9 cellular contexts compared by ENCODE assay signal in genomic region chr10:119543814-119544642, GRCh38. TPM values are rescaled to one million over a fixed set of nuclear protein-coding genes. Genes with fewer than 3 reads are reported as not detected.
DNase-seq lines count a peak whose midpoint lies in the region; ATAC-seq and TF ChIP-seq lines count a peak whose summit lies in the region.
"Had no signal": no experiment of that assay in that cellular context is flagged by ENCODE, and none has a peak within 500 bp of the region (broad histone marks: within the 10 kb centered on the region; RNA-seq: fewer than 3 reads in every experiment).

No MANE protein-coding gene starts in this region.

- peaks cover 37% of the 10 kb centered on the region for H3K4me1 Mint-ChIP-seq in activated CD8-positive, alpha-beta memory T cell treated with anti-CD3 and anti-CD28 coated beads, Interleukin-2, amount 10 ng/mL, durations not matched to agents 7 days and 5 days
- H3K4me1 Mint-ChIP-seq in activated CD8-positive, alpha-beta T cell treated with anti-CD3 and anti-CD28 coated beads for 36 hours (ENCODE audit: low read depth): peaks cover 27% of the 10 kb centered on the region
- H3K4me1 Mint-ChIP-seq in stimulated activated naive B cell treated with anti-CD40 and anti-IgM and Interleukin-4, amounts not matched to agents 10 μg/mL and 1 μg/mL and 100 μg/mL, for 72 hours: peaks cover 27 to 40% of the 10 kb centered on the region in 2 donors

- no peak overlapping the region for H3K27ac ChIP-seq in iPS-18a (ENCODE audit: low read length)

- H3K36me3 ChIP-seq in iPS-18a (ENCODE audit: control insufficient read depth, low read depth, low read length): no peaks in the 10 kb centered on the region

- no peak for DNase-seq in activated CD8-positive, alpha-beta memory T cell treated with anti-CD3 and anti-CD28 coated beads, Interleukin-2, amount 10 ng/mL, durations not matched to agents 7 days and 5 days
- no peak for DNase-seq in activated CD8-positive, alpha-beta memory T cell treated with anti-CD3 and anti-CD28 coated beads, Interleukin-2, amount 50 U/mL, for 4 hours
- no peak for DNase-seq in activated CD8-positive, alpha-beta T cell treated with anti-CD3 and anti-CD28 coated beads for 36 hours
- no peak for DNase-seq in stimulated activated naive B cell treated with anti-CD40 and anti-IgM and Interleukin-4, amounts not matched to agents 10 μg/mL and 1 μg/mL and 100 μg/mL, for 72 hours
- DNase-seq in posterior vena cava (ENCODE audit: low spot score): no peak

- peaks cover 68% of the 10 kb centered on the region for H3K27me3 ChIP-seq in iPS-18a (ENCODE audit: control insufficient read depth, insufficient read depth, low read length)

- ATAC-seq in activated CD8-positive, alpha-beta memory T cell treated with anti-CD3 and anti-CD28 coated beads, Interleukin-2, amount 10 ng/mL, durations not matched to agents 7 days and 5 days: no peak
- ATAC-seq in activated CD8-positive, alpha-beta T cell treated with anti-CD3 and anti-CD28 coated beads for 36 hours: no peak
- no peak for ATAC-seq in stimulated activated naive B cell treated with anti-CD40 and anti-IgM and Interleukin-4, amounts not matched to agents 10 μg/mL and 1 μg/mL and 100 μg/mL, for 72 hours (replicated peaks)
- ATAC-seq in HG03378 (IDR thresholded peaks at IDR 0.05; ENCODE audit: unreplicated experiment) (no peak), HG03139 (IDR thresholded peaks at IDR 0.05; ENCODE audit: unreplicated experiment) (no peak)

- H3K9me3 Mint-ChIP-seq in activated CD8-positive, alpha-beta memory T cell treated with anti-CD3 and anti-CD28 coated beads, Interleukin-2, amount 10 ng/mL, durations not matched to agents 7 days and 5 days (ENCODE audit: low read depth): no peaks in the 10 kb centered on the region
- H3K9me3 Mint-ChIP-seq in activated CD8-positive, alpha-beta T cell treated with anti-CD3 and anti-CD28 coated beads for 36 hours: no peaks in the 10 kb centered on the region
- no peaks in the 10 kb centered on the region for H3K9me3 Mint-ChIP-seq in stimulated activated naive B cell treated with anti-CD40 and anti-IgM and Interleukin-4, amounts not matched to agents 10 μg/mL and 1 μg/mL and 100 μg/mL, for 72 hours

- no peak for TF ChIP-seq CTCF in activated CD8-positive, alpha-beta T cell treated with anti-CD3 and anti-CD28 coated beads for 36 hours (IDR thresholded peaks at IDR 0.05)

- H3K4me1 ChIP-seq in iPS-18a (ENCODE audit: control insufficient read depth, low read depth, low read length): peaks cover 8% of the 10 kb centered on the region

- peaks cover 24% of the 10 kb centered on the region for H3K27me3 Mint-ChIP-seq in activated CD8-positive, alpha-beta memory T cell treated with anti-CD3 and anti-CD28 coated beads, Interleukin-2, amount 10 ng/mL, durations not matched to agents 7 days and 5 days
- peaks cover 1% of the 10 kb centered on the region for H3K27me3 Mint-ChIP-seq in activated CD8-positive, alpha-beta T cell treated with anti-CD3 and anti-CD28 coated beads for 36 hours
- peaks cover 13 to 16% of the 10 kb centered on the region in 2 donors for H3K27me3 Mint-ChIP-seq in stimulated activated naive B cell treated with anti-CD40 and anti-IgM and Interleukin-4, amounts not matched to agents 10 μg/mL and 1 μg/mL and 100 μg/mL, for 72 hours

- H3K4me3 Mint-ChIP-seq in activated CD8-positive, alpha-beta memory T cell treated with anti-CD3 and anti-CD28 coated beads, Interleukin-2, amount 10 ng/mL, durations not matched to agents 7 days and 5 days: peak overlapping the region; percentile 75
- peak overlapping the region; percentile 71 for H3K4me3 Mint-ChIP-seq in activated CD8-positive, alpha-beta T cell treated with anti-CD3 and anti-CD28 coated beads for 36 hours
- H3K4me3 Mint-ChIP-seq in stimulated activated naive B cell treated with anti-CD40 and anti-IgM and Interleukin-4, amounts not matched to agents 10 μg/mL and 1 μg/mL and 100 μg/mL, for 72 hours: peak overlapping the region; percentile 88 to 90

- intact Hi-C loops in activated CD8-positive, alpha-beta T cell treated with anti-CD3 and anti-CD28 coated beads for 36 hours (cut with micrococcal nuclease): no loop called here
- intact Hi-C loops in posterior vena cava (cut with DNase I): loop anchor here in 1 of 2 donors (5.0 kb wide), 1 partner anchor 947 kb away; the partner anchor contains the start of gene PRLHR

- POLR2A ChIA-PET in activated CD8-positive, alpha-beta T cell treated with anti-CD3 and anti-CD28 coated beads for 36 hours (lab: Charles Lee): interaction anchor here (0.6 to 6.2 kb wide), 13 partner anchors 10 to 364 kb away, joined by 3 to 58 read pairs (median 6); no protein-coding TSS in a partner anchor

- peaks cover 4% of the 10 kb centered on the region for H3K36me3 Mint-ChIP-seq in activated CD8-positive, alpha-beta memory T cell treated with anti-CD3 and anti-CD28 coated beads, Interleukin-2, amount 10 ng/mL, durations not matched to agents 7 days and 5 days
- peaks cover 16% of the 10 kb centered on the region for H3K36me3 Mint-ChIP-seq in activated CD8-positive, alpha-beta T cell treated with anti-CD3 and anti-CD28 coated beads for 36 hours (ENCODE audit: low read depth)
- peaks cover 3 to 4% of the 10 kb centered on the region in 2 donors for H3K36me3 Mint-ChIP-seq in stimulated activated naive B cell treated with anti-CD40 and anti-IgM and Interleukin-4, amounts not matched to agents 10 μg/mL and 1 μg/mL and 100 μg/mL, for 72 hours

- H3K9me3 ChIP-seq in iPS-18a (ENCODE audit: control insufficient read depth, low read depth, low read length): no peaks in the 10 kb centered on the region
- H3K9me3 ChIP-seq: mucosa of descending colon had no signal

- CTCF ChIA-PET in activated CD8-positive, alpha-beta memory T cell treated with anti-CD3 and anti-CD28 coated beads, Interleukin-2, amount 10 ng/mL, durations not matched to agents 7 days and 5 days (lab: Charles Lee): interaction anchor here (0.5 to 9.1 kb wide), 29 partner anchors 9 to 976 kb away, joined by 3 to 79 read pairs (median 6); partner anchors contain the start of genes BAG3, GRK5 and TIAL1
- CTCF ChIA-PET in activated CD8-positive, alpha-beta T cell treated with anti-CD3 and anti-CD28 coated beads for 36 hours (lab: Charles Lee): interaction anchor here (0.9 to 7.7 kb wide), 11 partner anchors 10 to 344 kb away, joined by 3 to 38 read pairs (median 4); partner anchors contain the start of gene GRK5

- peak overlapping the region; percentile 83 for H3K27ac Mint-ChIP-seq in activated CD8-positive, alpha-beta memory T cell treated with anti-CD3 and anti-CD28 coated beads, Interleukin-2, amount 10 ng/mL, durations not matched to agents 7 days and 5 days
- peak overlapping the region; percentile 93 for H3K27ac Mint-ChIP-seq in activated CD8-positive, alpha-beta T cell treated with anti-CD3 and anti-CD28 coated beads for 36 hours
- peak overlapping the region; percentile 89 for H3K27ac Mint-ChIP-seq in stimulated activated naive B cell treated with anti-CD40 and anti-IgM and Interleukin-4, amounts not matched to agents 10 μg/mL and 1 μg/mL and 100 μg/mL, for 72 hours

- H3K4me3 ChIP-seq in iPS-18a (ENCODE audit: low read length): peak overlapping the region; percentile 43

- no peak overlapping the region for H3K9ac ChIP-seq in iPS-18a (ENCODE audit: low read length)

RNA-seq across cellular contexts. Expression of gene RGS10, which starts 1.5 kb away (rescaled TPM):
- total RNA-seq in activated CD8-positive, alpha-beta memory T cell treated with anti-CD3 and anti-CD28 coated beads, Interleukin-2, amount 10 ng/mL, durations not matched to agents 7 days and 5 days: 100 to 1,000 TPM; 103 to 113 TPM
- 100 to 1,000 TPM; 207 to 220 TPM for total RNA-seq in activated CD8-positive, alpha-beta T cell treated with anti-CD3 and anti-CD28 coated beads for 36 hours
- total RNA-seq in posterior vena cava: 10 to 100 TPM; 13.5 to 21.0 TPM

RNA-seq across cellular contexts. Expression of gene TIAL1, which starts 52.7 kb away (rescaled TPM):
- total RNA-seq in activated CD8-positive, alpha-beta memory T cell treated with anti-CD3 and anti-CD28 coated beads, Interleukin-2, amount 10 ng/mL, durations not matched to agents 7 days and 5 days: 100 to 1,000 TPM; 181 to 191 TPM
- total RNA-seq in activated CD8-positive, alpha-beta T cell treated with anti-CD3 and anti-CD28 coated beads for 36 hours: 100 to 1,000 TPM; 200 to 204 TPM
- total RNA-seq in posterior vena cava: 10 to 100 TPM; 78.8 to 90.7 TPM

Comparison
In these comparisons a context has a peak if more than half of its experiments do, and no peak if none do; other contexts are left out.
1. RNA of gene RGS10, which starts 1.5 kb away (total RNA-seq): 207 to 220 TPM in activated CD8-positive, alpha-beta T cell treated with anti-CD3 and anti-CD28 coated beads for 36 hours and 103 to 113 TPM in activated CD8-positive, alpha-beta memory T cell treated with anti-CD3 and anti-CD28 coated beads, Interleukin-2, amount 10 ng/mL, durations not matched to agents 7 days and 5 days; 13.5 to 21.0 TPM in posterior vena cava; every median in the first group is over 4 times any median in the second.
2. Peak in every context shown above with its lines, with median percentiles within 50 percentile points of each other: H3K27ac Mint-ChIP-seq and H3K4me3 Mint-ChIP-seq.